10 cellular contexts compared by ENCODE assay signal in the genomic region with DNA sequence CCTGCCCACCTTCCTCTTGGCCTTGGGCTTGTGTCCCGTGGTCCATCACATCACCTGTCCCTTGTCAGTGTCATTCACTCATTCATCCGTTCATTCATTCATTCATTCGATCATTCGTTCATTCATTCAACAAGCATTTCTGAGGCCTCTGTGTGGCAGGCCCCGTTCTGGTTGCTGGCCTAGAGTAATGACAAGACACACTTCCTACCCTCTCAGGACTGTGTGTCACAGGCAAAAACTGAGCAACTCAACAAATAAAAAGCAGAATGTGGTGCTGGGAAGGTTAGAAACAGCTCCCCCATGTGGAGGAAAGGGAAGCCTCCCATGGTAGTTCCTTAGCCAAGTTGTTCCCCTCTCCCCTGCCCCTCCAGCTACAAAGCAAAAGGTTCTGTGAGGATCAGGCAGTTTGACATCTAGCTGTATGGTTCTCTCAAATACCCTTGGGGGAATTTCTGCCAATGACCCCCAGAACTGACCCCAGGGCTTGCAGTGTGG. TPM values are rescaled to one million over a fixed set of nuclear protein-coding genes. Genes with fewer than 3 reads are reported as not detected.
DNase-seq lines count a peak whose midpoint lies in the region; ATAC-seq and TF ChIP-seq lines count a peak whose summit lies in the region.
"Had no signal": no experiment of that assay in that cellular context is flagged by ENCODE, and none has a peak within 500 bp of the region (broad histone marks: within the 10 kb centered on the region; RNA-seq: fewer than 3 reads in every experiment).

No MANE protein-coding gene starts in this region.

- intact Hi-C loops in thyroid gland (cut with DNase I), result no loop called here

- H3K9me3 ChIP-seq in SK-N-MC (ENCODE audit: low read depth, low read length) (no peaks in the 10 kb centered on the region), thyroid gland (no peaks in the 10 kb centered on the region)

- H3K27me3 ChIP-seq in foreskin keratinocyte, result no peaks in the 10 kb centered on the region
- no peaks in the 10 kb centered on the region for H3K27me3 ChIP-seq in thyroid gland

- no peak for TF ChIP-seq POLR2A in thyroid gland (IDR thresholded peaks at IDR 0.05)

- DNase-seq in AG08395 (ENCODE audit: low spot score) (peak; percentile 53), GM20000 (ENCODE audit: low spot score) (peak; percentile 61), SK-N-MC (ENCODE audit: low read depth, low spot score) (peak; percentile 8), foreskin keratinocyte (no peak), thyroid gland (no peak)
- DNase-seq: NCI-H1417 treated with DMSO at 0.1 percent for 48 hours; stimulated activated naive CD8-positive, alpha-beta T cell treated with anti-CD3 and anti-CD28 coated beads, Interleukin-15, Interleukin-2, amounts not matched to agents 100 U/mL and 50 U/mL, for 24 hours had no signal

- H3K4me1 ChIP-seq in foreskin keratinocyte (no peaks in the 10 kb centered on the region), thyroid gland (no peaks in the 10 kb centered on the region)

- peak; percentile 8 for TF ChIP-seq CTCF in GM20000 (IDR thresholded peaks at IDR 0.05; ENCODE audit: extremely low read depth, missing control alignments)
- peak; percentile 64 for TF ChIP-seq CTCF in foreskin keratinocyte (conservative IDR thresholded peaks at IDR 0.05)
- peak in 1 of 6 experiments; percentile 7 for TF ChIP-seq CTCF in thyroid gland (IDR thresholded peaks at IDR 0.05)

- H3K36me3 ChIP-seq in SK-N-MC (ENCODE audit: insufficient read depth, low read length) (no peaks in the 10 kb centered on the region), thyroid gland (no peaks in the 10 kb centered on the region)

- no peak overlapping the region for H3K9ac ChIP-seq in SK-N-MC (ENCODE audit: insufficient read length)

- H3K27ac ChIP-seq in SK-N-MC, result no peak overlapping the region
- no peak overlapping the region for H3K27ac ChIP-seq in foreskin keratinocyte
- H3K27ac ChIP-seq in thyroid gland, result no peak overlapping the region

- 93 to 94% methylated on average over 5 of the region's 5 CpGs for WGBS in thyroid gland, 2 donors

- peak; percentile 51 for ATAC-seq in foreskin keratinocyte
- no peak for ATAC-seq in HG03457 (IDR thresholded peaks at IDR 0.05; ENCODE audit: unreplicated experiment)
- ATAC-seq in HG02884 (IDR thresholded peaks at IDR 0.05; ENCODE audit: unreplicated experiment), result no peak
- no peak for ATAC-seq in HG03460 (IDR thresholded peaks at IDR 0.05; ENCODE audit: unreplicated experiment)
- ATAC-seq: stimulated activated naive CD8-positive, alpha-beta T cell treated with anti-CD3 and anti-CD28 coated beads, Interleukin-15, Interleukin-2, amounts not matched to agents 100 U/mL and 50 U/mL, for 24 hours had no signal

- H3K4me3 ChIP-seq in SK-N-MC (no peak overlapping the region), thyroid gland (replicated peaks in 1 of 3) (no peak overlapping the region)

RNA-seq across cellular contexts. Expression of gene OMP, which starts 1.6 kb away (rescaled TPM):
- total RNA-seq in foreskin keratinocyte, result not detected in 2 replicates
- polyA plus RNA-seq in foreskin keratinocyte, result not detected in 2 replicates
- 1 to 10 TPM in 1 of 4 donors, not detected in 3; 2.3 TPM for total RNA-seq in thyroid gland

RNA-seq across cellular contexts. Expression of gene MYO7A, which starts 27.0 kb away (rescaled TPM):
- total RNA-seq in foreskin keratinocyte (0.27 and 0.35 TPM in 2 replicates), thyroid gland (1 to 10 TPM; 3.8 to 8.7 (median 5.7) TPM)
- polyA plus RNA-seq in foreskin keratinocyte, result 0.22 and 0.25 TPM in 2 replicates

RNA-seq across cellular contexts. Expression of gene CAPN5, which starts 34.3 kb away (rescaled TPM):
- total RNA-seq in foreskin keratinocyte (0.81 and 1.4 TPM in 2 replicates), thyroid gland (1 to 10 TPM; 3.0 to 5.6 (median 4.1) TPM)
- 0.88 and 1.5 TPM in 2 replicates for polyA plus RNA-seq in foreskin keratinocyte

Comparison
In these comparisons a context has a peak if more than half of its experiments do, and no peak if none do; other contexts are left out.
1. DNase-seq: peak in AG08395 (single experiment), GM20000 (single experiment) and SK-N-MC (single experiment); none in foreskin keratinocyte (0 of 2) and thyroid gland (0 of 2).